In genomic region chr11:45771194-45771941, GRCh38 we compare ENCODE assay signal across 1 cellular context.
TF ChIP-seq lines count a peak whose summit lies in the region.

No MANE protein-coding gene starts in this region.

TF ChIP-seq in K562, 482 proteins besides CTCF, POLR2A, EP300 and RAD21 (continued from another document and continues in another):
- TF ChIP-seq ZBTB2 (IDR thresholded peaks at IDR 0.05) (peak; percentile 35; the same call in 1 of the 2 replicates), RERE (CRISPR knock-in tag; IDR thresholded peaks at IDR 0.05; ENCODE audit: borderline replicate concordance) (no peak), NR2C2 (CRISPR knock-in tag; IDR thresholded peaks at IDR 0.05) (no peak; the same call in 1 of the 2 replicates), NR2C2 (tag; IDR thresholded peaks at IDR 0.05) (no peak), ADNP (tag; IDR thresholded peaks at IDR 0.05) (no peak), ATF3 (IDR thresholded peaks at IDR 0.05) (no peak), ATF3 (CRISPR knock-in tag; conservative IDR thresholded peaks at IDR 0.05) (0 out of 2 replicates have a peak, but pooled peaks have one; percentile 50), ZNF184 (CRISPR knock-in tag; IDR thresholded peaks at IDR 0.05) (no peak), NCOA2 (IDR thresholded peaks at IDR 0.05; ENCODE audit: partially characterized antibody in 2 of 2) (no peak), SMC3 (conservative IDR thresholded peaks at IDR 0.05; ENCODE audit: insufficient read depth, low read depth, low read length) (peak; percentile 77), PKNOX1 (IDR thresholded peaks at IDR 0.05) (peak; percentile 37), TFAM (CRISPR knock-in tag; conservative IDR thresholded peaks at IDR 0.05) (no peak), BHLHE40 (IDR thresholded peaks at IDR 0.05; ENCODE audit: low read length) (peak; percentile 85), ZNF263 (CRISPR knock-in tag; IDR thresholded peaks at IDR 0.05; ENCODE audit: borderline replicate concordance) (no peak), ATF4 (CRISPR knock-in tag; IDR thresholded peaks at IDR 0.05) (no peak), ZNF766 (CRISPR knock-in tag; conservative IDR thresholded peaks at IDR 0.05) (0 out of 2 replicates have a peak, but pooled peaks have one; percentile 30), POLR2AphosphoS2 (IDR thresholded peaks at IDR 0.05; ENCODE audit: low read length) (no peak), BRCA1 (IDR thresholded peaks at IDR 0.05) (no peak), BRCA1 (CRISPR knock-in tag; IDR thresholded peaks at IDR 0.05) (no peak), NELFE (IDR thresholded peaks at IDR 0.05; ENCODE audit: insufficient read depth, insufficient read length) (no peak), POLR2AphosphoS5 (IDR thresholded peaks at IDR 0.05; ENCODE audit: control insufficient read depth, insufficient read depth, low read depth, low read length) (no peak), E2F4 (CRISPR knock-in tag; IDR thresholded peaks at IDR 0.05; ENCODE audit: low read depth) (0 out of 2 replicates have a peak, but pooled peaks have one; percentile 42), ZNF507 (tag; conservative IDR thresholded peaks at IDR 0.05) (no peak), TCF7L2 (IDR thresholded peaks at IDR 0.05; ENCODE audit: low read depth, low read length) (no peak), ETV6 (IDR thresholded peaks at IDR 0.05; ENCODE audit: borderline replicate concordance in 1 of 2, low read depth in 2 of 2, low read length in 1 of 2) (no peak), ETV6 (CRISPR knock-in tag; IDR thresholded peaks at IDR 0.05; ENCODE audit: borderline replicate concordance) (no peak), PHF20 (IDR thresholded peaks at IDR 0.05; ENCODE audit: partially characterized antibody) (peak; percentile 50), GTF2B (IDR thresholded peaks at IDR 0.05; ENCODE audit: extremely low read depth, insufficient read length) (no peak), ZNF740 (CRISPR knock-in tag; IDR thresholded peaks at IDR 0.05) (no peak), ZNF740 (tag; IDR thresholded peaks at IDR 0.05) (no peak), PRDM10 (IDR thresholded peaks at IDR 0.05; ENCODE audit: partially characterized antibody) (peak; percentile 26), ERF (CRISPR knock-in tag; IDR thresholded peaks at IDR 0.05) (no peak), ZNF561 (CRISPR knock-in tag; conservative IDR thresholded peaks at IDR 0.05) (no peak), HDAC1 (IDR thresholded peaks at IDR 0.05) (peak in 1 of 2 experiments; percentile 23; a peak in 1 of 4 replicates), SMAD1 (IDR thresholded peaks at IDR 0.05; ENCODE audit: low read depth, low read length, partially characterized antibody) (no peak), NUFIP1 (IDR thresholded peaks at IDR 0.05; ENCODE audit: partially characterized antibody) (no peak), EHMT2 (IDR thresholded peaks at IDR 0.05) (0 out of 2 replicates have a peak, but pooled peaks have one; percentile 13), NONO (IDR thresholded peaks at IDR 0.05; ENCODE audit: low read depth in 2 of 2, low read length in 1 of 2) (no peak), MNT (conservative IDR thresholded peaks at IDR 0.05) (0 out of 4 replicates have a peak, but pooled peaks of 1 of the 2 experiments have one; percentile 31), YY1 (IDR thresholded peaks at IDR 0.05; ENCODE audit: borderline replicate concordance in 1 of 3, control insufficient read depth in 1 of 3, extremely low read depth in 1 of 3, insufficient read depth in 3 of 3, insufficient read length in 1 of 3, insufficient replicate concordance in 2 of 3, low read depth in 1 of 3, low read length in 2 of 3) (peak in 1 of 3 experiments; percentile 17), CBFB (CRISPR knock-in tag; IDR thresholded peaks at IDR 0.05) (peak; percentile 45; the same call in 1 of the 2 replicates), U2AF1 (optimal IDR thresholded peaks at IDR 0.05; ENCODE audit: low read depth, low read length) (no peak), CBX2 (IDR thresholded peaks at IDR 0.05; ENCODE audit: insufficient read depth, low read length, poor library complexity, severe bottlenecking) (no peak), ZNF224 (CRISPR knock-in tag; IDR thresholded peaks at IDR 0.05) (no peak), CHD4 (IDR thresholded peaks at IDR 0.05; ENCODE audit: insufficient read depth, insufficient replicate concordance, low read depth, low read length, poor library complexity, severe bottlenecking) (peak; percentile 32), BCOR (IDR thresholded peaks at IDR 0.05) (peak; percentile 31; the same call in 1 of the 2 replicates), RBM14 (IDR thresholded peaks at IDR 0.05; ENCODE audit: borderline replicate concordance, insufficient read depth, low read depth, low read length) (no peak), SMARCB1 (IDR thresholded peaks at IDR 0.05; ENCODE audit: insufficient read length, low read depth) (no peak)
